Comparison of ENCODE assay signal across 1 cellular context in genomic region chr6:41895300-41896233, GRCh38.
A peak's percentile ranks its signal among the peaks of the same experiment; 100 is the strongest.
TF ChIP-seq lines count a peak whose summit lies in the region.

Gene USP49, minus strand, starts transcription at chr6:41895375. Its CDS starts 88,392 bp downstream, at chr6:41806983.

TF ChIP-seq in SK-N-SH, 30 proteins besides CTCF, POLR2A, EP300 and RAD21 (continued from another document):
- TF ChIP-seq PBX3 (IDR thresholded peaks at IDR 0.05) (peak; percentile 55), RCOR1 (IDR thresholded peaks at IDR 0.05; ENCODE audit: low read length) (no peak; the same call in 1 of the 2 replicates), ZBTB33 (IDR thresholded peaks at IDR 0.05; ENCODE audit: borderline replicate concordance, low read depth) (no peak), REST (IDR thresholded peaks at IDR 0.05; ENCODE audit: low read depth, low read length) (no peak), RFX5 (IDR thresholded peaks at IDR 0.05; ENCODE audit: low read length) (0 out of 2 replicates have a peak, but pooled peaks have one; percentile 21), USF1 (IDR thresholded peaks at IDR 0.05; ENCODE audit: borderline replicate concordance, low read depth) (peak; percentile 63; the same call in 1 of the 2 replicates), ELF1 (IDR thresholded peaks at IDR 0.05) (no peak), POLR2AphosphoS5 (IDR thresholded peaks at IDR 0.05; ENCODE audit: low read depth, low read length) (peak; percentile 40; the same call in 1 of the 2 replicates), MEF2A (IDR thresholded peaks at IDR 0.05; ENCODE audit: borderline replicate concordance, low read depth) (no peak), GATA2 (CRISPR knock-in tag; IDR thresholded peaks at IDR 0.05) (no peak), FOXM1 (IDR thresholded peaks at IDR 0.05; ENCODE audit: low read depth) (no peak), NFIC (IDR thresholded peaks at IDR 0.05; ENCODE audit: borderline replicate concordance) (no peak)
TF ChIP-seq in SK-N-SH: peak in this region for 10.
